Comparison of ENCODE assay signal across 36 cellular contexts in the genomic region with DNA sequence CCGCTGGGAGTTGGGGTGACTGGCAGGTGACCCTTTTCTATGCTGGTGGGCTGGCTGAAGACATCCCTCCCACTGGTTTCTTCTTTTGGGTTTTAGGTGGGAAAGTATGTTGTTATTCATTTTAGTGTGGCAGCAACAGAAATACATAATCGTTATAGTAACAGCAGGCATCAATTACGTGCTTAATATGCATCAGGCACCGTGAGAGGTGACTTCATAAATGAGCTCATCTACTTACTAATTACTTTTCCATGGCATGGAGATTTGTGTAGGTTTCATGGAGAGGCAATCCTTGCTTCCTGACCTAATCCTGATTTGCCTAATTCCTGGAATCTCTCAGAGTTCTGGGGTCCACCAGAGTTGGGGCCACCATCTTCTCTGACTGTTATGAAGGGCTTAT. TPM values are rescaled to one million over a fixed set of nuclear protein-coding genes. Genes with fewer than 3 reads are reported as not detected.
"Had no signal": no experiment of that assay in that cellular context is flagged by ENCODE, and none has a peak within 500 bp of the region (broad histone marks: within the 10 kb centered on the region; RNA-seq: fewer than 3 reads in every experiment).

No MANE protein-coding gene starts in this region.

- H3K9me3 Mint-ChIP-seq: activated CD8-positive, alpha-beta T cell treated with anti-CD3 and anti-CD28 coated beads for 36 hours; activated naive CD4-positive, alpha-beta T cell treated with anti-CD3 and anti-CD28 coated beads, Interleukin-2, amount 50 U/mL, for 24 hours; activated naive CD8-positive, alpha-beta T cell treated with anti-CD3 and anti-CD28 coated beads, Interleukin-2, amount 10 ng/mL, durations not matched to agents 7 days and 5 days; activated T-helper 17 cell treated with anti-CD3 and anti-CD28 coated beads, Interleukin-2, amount 50 U/mL, for 72 hours; brain; T-helper 2 cell treated with Interferon-gamma antibody and Interleukin-4, amounts not matched to agents 5 μg/mL and 100 μg/mL, for 36 hours had no signal

- FAIRE-seq: bronchial epithelial cell, TTC549 had no signal

- H3K4me1 Mint-ChIP-seq: activated naive CD8-positive, alpha-beta T cell treated with anti-CD3 and anti-CD28 coated beads, Interleukin-2, amount 10 ng/mL, durations not matched to agents 7 days and 5 days; activated T-helper 17 cell treated with anti-CD3 and anti-CD28 coated beads, Interleukin-2, amount 50 U/mL, for 72 hours had no signal

- H3K27me3 Mint-ChIP-seq: activated CD4-positive, alpha-beta T cell treated with anti-CD3 and anti-CD28 coated beads, Interleukin-2, amount 10 ng/mL, durations not matched to agents 24 days and 14 days; activated CD8-positive, alpha-beta T cell treated with anti-CD3 and anti-CD28 coated beads for 36 hours; activated naive CD4-positive, alpha-beta T cell treated with anti-CD3 and anti-CD28 coated beads, Interleukin-2, amount 50 U/mL, for 24 hours; activated naive CD8-positive, alpha-beta T cell treated with anti-CD3 and anti-CD28 coated beads, Interleukin-2, amount 10 ng/mL, durations not matched to agents 7 days and 5 days; activated T-helper 17 cell treated with anti-CD3 and anti-CD28 coated beads, Interleukin-2, amount 50 U/mL, for 72 hours had no signal

- H3K27me3 ChIP-seq: Peyer's patch had no signal

- H3K27ac ChIP-seq: Peyer's patch had no signal

- DNase-seq: activated CD4-positive, alpha-beta T cell treated with anti-CD3 and anti-CD28 coated beads, Interleukin-2, amount 10 ng/mL, durations not matched to agents 24 days and 14 days; activated CD4-positive, alpha-beta T cell treated with anti-CD3 and anti-CD28 coated beads, Interleukin-2, amount 50 U/mL, for 4 hours; activated CD8-positive, alpha-beta T cell treated with anti-CD3 and anti-CD28 coated beads for 36 hours; activated effector memory CD4-positive, alpha-beta T cell treated with anti-CD3 and anti-CD28 coated beads, Interleukin-2, amount 50 U/mL, for 16 hours; activated naive CD4-positive, alpha-beta T cell; activated naive CD8-positive, alpha-beta T cell treated with anti-CD3 and anti-CD28 coated beads, Interleukin-2, amount 10 ng/mL, durations not matched to agents 7 days and 5 days; activated T-cell treated with anti-CD3 and anti-CD28 coated beads, Interleukin-2, amount 50 U/mL, for 1 hour; activated T-cell treated with anti-CD3 and anti-CD28 coated beads, Interleukin-2, amount 50 U/mL, for 72 hours; amygdala; caudate nucleus; MM.1S; MV-4-11; NCI-H1092; NCI-H1436 treated with DMSO at 0.1 percent for 48 hours; NCI-H1694 treated with DMSO at 0.1 percent for 48 hours; NCI-H2029; NCI-H345; NCI-H524 treated with DMSO at 0.1 percent for 48 hours; NCI-H748 treated with DMSO at 0.1 percent for 48 hours; NK-92 treated with Interleukin-12 subunit alpha and Interleukin-12 subunit beta, amount 100 ng/mL, for 24 hours; PC-3; Peyer's patch; RPMI8226; SIG-M5; SW 1271; T-helper 1 cell had no signal

- H3K36me3 Mint-ChIP-seq: brain had no signal

- H3K9me3 ChIP-seq: Peyer's patch had no signal

- H3K27ac Mint-ChIP-seq: activated CD4-positive, alpha-beta T cell treated with anti-CD3 and anti-CD28 coated beads, Interleukin-2, amount 10 ng/mL, durations not matched to agents 24 days and 14 days; activated CD8-positive, alpha-beta T cell treated with anti-CD3 and anti-CD28 coated beads for 36 hours; activated naive CD4-positive, alpha-beta T cell treated with anti-CD3 and anti-CD28 coated beads, Interleukin-2, amount 50 U/mL, for 24 hours; activated T-cell treated with anti-CD3 and anti-CD28 coated beads, Interleukin-2, amount 50 U/mL, for 72 hours; activated T-helper 17 cell treated with anti-CD3 and anti-CD28 coated beads, Interleukin-2, amount 50 U/mL, for 72 hours had no signal

- ATAC-seq: activated CD8-positive, alpha-beta T cell treated with anti-CD3 and anti-CD28 coated beads for 36 hours; activated T-cell treated with anti-CD3 and anti-CD28 coated beads, Interleukin-2, amount 50 U/mL, for 72 hours; activated T-helper 17 cell treated with anti-CD3 and anti-CD28 coated beads, Interleukin-2, amount 50 U/mL, for 72 hours; PC-3 had no signal

- H3K4me3 Mint-ChIP-seq: activated CD4-positive, alpha-beta T cell treated with anti-CD3 and anti-CD28 coated beads, Interleukin-2, amount 10 ng/mL, durations not matched to agents 24 days and 14 days; activated CD8-positive, alpha-beta T cell treated with anti-CD3 and anti-CD28 coated beads for 36 hours; activated naive CD4-positive, alpha-beta T cell treated with anti-CD3 and anti-CD28 coated beads, Interleukin-2, amount 50 U/mL, for 24 hours; activated naive CD8-positive, alpha-beta T cell treated with anti-CD3 and anti-CD28 coated beads, Interleukin-2, amount 10 ng/mL, durations not matched to agents 7 days and 5 days; activated T-cell treated with anti-CD3 and anti-CD28 coated beads, Interleukin-2, amount 50 U/mL, for 72 hours; activated T-helper 17 cell treated with anti-CD3 and anti-CD28 coated beads, Interleukin-2, amount 50 U/mL, for 72 hours; brain; T-helper 2 cell treated with Interferon-gamma antibody and Interleukin-4, amounts not matched to agents 5 μg/mL and 100 μg/mL, for 36 hours had no signal

- H3K4me3 ChIP-seq: Peyer's patch had no signal

RNA-seq across cellular contexts. Expression of gene CELA1, which starts 13.4 kb away (rescaled TPM):
- total RNA-seq: activated CD4-positive, alpha-beta T cell treated with anti-CD3 and anti-CD28 coated beads, Interleukin-2, amount 10 ng/mL, durations not matched to agents 24 days and 14 days; activated CD8-positive, alpha-beta memory T cell treated with anti-CD3 and anti-CD28 coated beads for 36 hours; activated naive CD8-positive, alpha-beta T cell treated with anti-CD3 and anti-CD28 coated beads, Interleukin-2, amount 10 ng/mL, durations not matched to agents 7 days and 5 days; activated T-helper 17 cell treated with anti-CD3 and anti-CD28 coated beads, Interleukin-2, amount 50 U/mL, for 72 hours; bronchial epithelial cell; cerebellum; LHCN-M2; NCI-H460; PC-3; Peyer's patch had no signal

RNA-seq across cellular contexts. Expression of gene GALNT6, which starts 31.4 kb away (rescaled TPM):
- total RNA-seq: LHCN-M2, NCI-H460 had no signal

RNA-seq across cellular contexts. Expression of gene BIN2, which starts 35.9 kb away (rescaled TPM):
- total RNA-seq: bronchial epithelial cell, LHCN-M2, NCI-H460, PC-3 had no signal
